In the genomic region with DNA sequence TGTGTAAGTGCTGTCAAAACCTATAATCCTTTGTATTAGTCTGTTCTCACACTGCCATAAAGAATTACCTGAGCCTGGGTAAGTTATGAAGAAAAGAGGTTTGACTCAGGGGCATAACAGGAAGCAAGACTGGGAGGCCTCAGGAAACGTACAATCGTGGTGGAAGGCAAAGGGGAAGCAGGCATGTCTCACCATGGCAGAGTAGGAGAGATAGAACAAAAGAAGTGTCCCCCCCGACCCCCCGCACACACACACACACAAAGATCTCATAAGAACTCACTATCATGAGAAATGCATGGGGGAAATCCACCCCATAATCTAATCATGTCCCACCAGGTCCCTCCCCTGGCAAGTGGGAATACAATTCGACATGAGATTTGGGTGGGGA, we compare ENCODE assay signal across 1 cellular context.
TF ChIP-seq lines count a peak whose summit lies in the region.

No MANE protein-coding gene starts in this region.

TF ChIP-seq in WTC11, 78 proteins besides CTCF, POLR2A, EP300 and RAD21 (continued from another document):
- TF ChIP-seq, protein P1, sequence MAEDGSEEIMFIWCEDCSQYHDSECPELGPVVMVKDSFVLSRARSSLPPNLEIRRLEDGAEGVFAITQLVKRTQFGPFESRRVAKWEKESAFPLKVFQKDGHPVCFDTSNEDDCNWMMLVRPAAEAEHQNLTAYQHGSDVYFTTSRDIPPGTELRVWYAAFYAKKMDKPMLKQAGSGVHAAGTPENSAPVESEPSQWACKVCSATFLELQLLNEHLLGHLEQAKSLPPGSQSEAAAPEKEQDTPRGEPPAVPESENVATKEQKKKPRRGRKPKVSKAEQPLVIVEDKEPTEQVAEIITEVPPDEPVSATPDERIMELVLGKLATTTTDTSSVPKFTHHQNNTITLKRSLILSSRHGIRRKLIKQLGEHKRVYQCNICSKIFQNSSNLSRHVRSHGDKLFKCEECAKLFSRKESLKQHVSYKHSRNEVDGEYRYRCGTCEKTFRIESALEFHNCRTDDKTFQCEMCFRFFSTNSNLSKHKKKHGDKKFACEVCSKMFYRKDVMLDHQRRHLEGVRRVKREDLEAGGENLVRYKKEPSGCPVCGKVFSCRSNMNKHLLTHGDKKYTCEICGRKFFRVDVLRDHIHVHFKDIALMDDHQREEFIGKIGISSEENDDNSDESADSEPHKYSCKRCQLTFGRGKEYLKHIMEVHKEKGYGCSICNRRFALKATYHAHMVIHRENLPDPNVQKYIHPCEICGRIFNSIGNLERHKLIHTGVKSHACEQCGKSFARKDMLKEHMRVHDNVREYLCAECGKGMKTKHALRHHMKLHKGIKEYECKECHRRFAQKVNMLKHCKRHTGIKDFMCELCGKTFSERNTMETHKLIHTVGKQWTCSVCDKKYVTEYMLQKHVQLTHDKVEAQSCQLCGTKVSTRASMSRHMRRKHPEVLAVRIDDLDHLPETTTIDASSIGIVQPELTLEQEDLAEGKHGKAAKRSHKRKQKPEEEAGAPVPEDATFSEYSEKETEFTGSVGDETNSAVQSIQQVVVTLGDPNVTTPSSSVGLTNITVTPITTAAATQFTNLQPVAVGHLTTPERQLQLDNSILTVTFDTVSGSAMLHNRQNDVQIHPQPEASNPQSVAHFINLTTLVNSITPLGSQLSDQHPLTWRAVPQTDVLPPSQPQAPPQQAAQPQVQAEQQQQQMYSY (CRISPR knock-in tag; IDR thresholded peaks at IDR 0.05), result no peak
- TF ChIP-seq, protein P2, sequence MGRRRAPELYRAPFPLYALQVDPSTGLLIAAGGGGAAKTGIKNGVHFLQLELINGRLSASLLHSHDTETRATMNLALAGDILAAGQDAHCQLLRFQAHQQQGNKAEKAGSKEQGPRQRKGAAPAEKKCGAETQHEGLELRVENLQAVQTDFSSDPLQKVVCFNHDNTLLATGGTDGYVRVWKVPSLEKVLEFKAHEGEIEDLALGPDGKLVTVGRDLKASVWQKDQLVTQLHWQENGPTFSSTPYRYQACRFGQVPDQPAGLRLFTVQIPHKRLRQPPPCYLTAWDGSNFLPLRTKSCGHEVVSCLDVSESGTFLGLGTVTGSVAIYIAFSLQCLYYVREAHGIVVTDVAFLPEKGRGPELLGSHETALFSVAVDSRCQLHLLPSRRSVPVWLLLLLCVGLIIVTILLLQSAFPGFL (CRISPR knock-in tag; IDR thresholded peaks at IDR 0.05; ENCODE audit: borderline replicate concordance), result no peak
- no peak for TF ChIP-seq KAT7 (CRISPR knock-in tag; IDR thresholded peaks at IDR 0.05; ENCODE audit: borderline replicate concordance)
- TF ChIP-seq, protein P3, sequence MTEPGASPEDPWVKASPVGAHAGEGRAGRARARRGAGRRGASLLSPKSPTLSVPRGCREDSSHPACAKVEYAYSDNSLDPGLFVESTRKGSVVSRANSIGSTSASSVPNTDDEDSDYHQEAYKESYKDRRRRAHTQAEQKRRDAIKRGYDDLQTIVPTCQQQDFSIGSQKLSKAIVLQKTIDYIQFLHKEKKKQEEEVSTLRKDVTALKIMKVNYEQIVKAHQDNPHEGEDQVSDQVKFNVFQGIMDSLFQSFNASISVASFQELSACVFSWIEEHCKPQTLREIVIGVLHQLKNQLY (CRISPR knock-in tag; IDR thresholded peaks at IDR 0.05), result no peak
- TF ChIP-seq, protein P4, sequence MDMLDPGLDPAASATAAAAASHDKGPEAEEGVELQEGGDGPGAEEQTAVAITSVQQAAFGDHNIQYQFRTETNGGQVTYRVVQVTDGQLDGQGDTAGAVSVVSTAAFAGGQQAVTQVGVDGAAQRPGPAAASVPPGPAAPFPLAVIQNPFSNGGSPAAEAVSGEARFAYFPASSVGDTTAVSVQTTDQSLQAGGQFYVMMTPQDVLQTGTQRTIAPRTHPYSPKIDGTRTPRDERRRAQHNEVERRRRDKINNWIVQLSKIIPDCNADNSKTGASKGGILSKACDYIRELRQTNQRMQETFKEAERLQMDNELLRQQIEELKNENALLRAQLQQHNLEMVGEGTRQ (CRISPR knock-in tag; IDR thresholded peaks at IDR 0.05), result no peak
- no peak for TF ChIP-seq ERG (CRISPR knock-in tag; IDR thresholded peaks at IDR 0.05)
- TF ChIP-seq ZNF416 (CRISPR knock-in tag; IDR thresholded peaks at IDR 0.05), result no peak
- no peak for TF ChIP-seq NFE2L1 (CRISPR knock-in tag; IDR thresholded peaks at IDR 0.05)
- TF ChIP-seq ZNF317 (CRISPR knock-in tag; IDR thresholded peaks at IDR 0.05; ENCODE audit: borderline replicate concordance, low read depth), result no peak
